In genomic region chr2:100718065-100718570, GRCh38 we compare ENCODE assay signal across 27 cellular contexts.
"Had no signal": no experiment of that assay in that cellular context is flagged by ENCODE, and none has a peak within 500 bp of the region (broad histone marks: within the 10 kb centered on the region; RNA-seq: fewer than 3 reads in every experiment).

No MANE protein-coding gene starts in this region.

- H3K27me3 ChIP-seq: brain microvascular endothelial cell, heart left ventricle had no signal

- ATAC-seq: activated CD4-positive, CD25-positive, alpha-beta regulatory T cell treated with anti-CD3 and anti-CD28 coated beads, Interleukin-2, amount 50 U/mL, for 24 hours; activated CD8-positive, alpha-beta T cell treated with anti-CD3 and anti-CD28 coated beads for 36 hours; activated T-cell treated with anti-CD3 and anti-CD28 coated beads, Interleukin-2, amount 50 U/mL, for 4 hours; activated T-helper 17 cell treated with anti-CD3 and anti-CD28 coated beads, Interleukin-2, amount 50 U/mL, for 72 hours; effector memory CD8-positive, alpha-beta T cell; heart left ventricle; T-helper 17 cell had no signal

- H3K27ac ChIP-seq: brain microvascular endothelial cell, heart left ventricle, WERI-Rb-1 had no signal

- H3K36me3 ChIP-seq: brain microvascular endothelial cell, heart left ventricle, WERI-Rb-1 had no signal

- DNase-seq: activated B cell treated with CpG ODN at 0.5 μM for 24 hours; activated CD4-positive, alpha-beta T cell treated with anti-CD3 and anti-CD28 coated beads for 48 hours; activated CD4-positive, alpha-beta T cell treated with anti-CD3 and anti-CD28 coated beads, Interleukin-2, amount 50 U/mL, for 1 hour; activated CD4-positive, alpha-beta T cell treated with anti-CD3 and anti-CD28 coated beads, Interleukin-2, amount 50 U/mL, for 48 hours; activated CD8-positive, alpha-beta memory T cell treated with anti-CD3 and anti-CD28 coated beads for 24 hours; activated CD8-positive, alpha-beta T cell treated with anti-CD3 and anti-CD28 coated beads for 36 hours; activated effector memory CD4-positive, alpha-beta T cell treated with Interleukin-2 at 50 U/mL for 16 hours; activated gamma-delta T cell treated with Interleukin-2 at 50 U/mL for 16 hours; activated naive CD4-positive, alpha-beta T cell treated with anti-CD3 and anti-CD28 coated beads, Interleukin-2, amount 50 U/mL, for 16 hours; activated naive CD4-positive, alpha-beta T cell treated with Interleukin-2 at 50 U/mL for 16 hours; activated T-cell treated with anti-CD3 and anti-CD28 coated beads, Interleukin-2, amount 50 U/mL, for 4 hours; amniotic stem cell; anterior cingulate cortex; brain microvascular endothelial cell; cortex of kidney; dermis blood vessel endothelial cell; effector CD4-positive, alpha-beta T cell; effector memory CD8-positive, alpha-beta T cell; foreskin fibroblast; glutamatergic neuron; heart left ventricle; T-helper 1 cell; T-helper 17 cell; T1000; WERI-Rb-1 had no signal

- H3K4me3 ChIP-seq: heart left ventricle had no signal
